ENCODE assay signal across 11 cellular contexts in the genomic region with DNA sequence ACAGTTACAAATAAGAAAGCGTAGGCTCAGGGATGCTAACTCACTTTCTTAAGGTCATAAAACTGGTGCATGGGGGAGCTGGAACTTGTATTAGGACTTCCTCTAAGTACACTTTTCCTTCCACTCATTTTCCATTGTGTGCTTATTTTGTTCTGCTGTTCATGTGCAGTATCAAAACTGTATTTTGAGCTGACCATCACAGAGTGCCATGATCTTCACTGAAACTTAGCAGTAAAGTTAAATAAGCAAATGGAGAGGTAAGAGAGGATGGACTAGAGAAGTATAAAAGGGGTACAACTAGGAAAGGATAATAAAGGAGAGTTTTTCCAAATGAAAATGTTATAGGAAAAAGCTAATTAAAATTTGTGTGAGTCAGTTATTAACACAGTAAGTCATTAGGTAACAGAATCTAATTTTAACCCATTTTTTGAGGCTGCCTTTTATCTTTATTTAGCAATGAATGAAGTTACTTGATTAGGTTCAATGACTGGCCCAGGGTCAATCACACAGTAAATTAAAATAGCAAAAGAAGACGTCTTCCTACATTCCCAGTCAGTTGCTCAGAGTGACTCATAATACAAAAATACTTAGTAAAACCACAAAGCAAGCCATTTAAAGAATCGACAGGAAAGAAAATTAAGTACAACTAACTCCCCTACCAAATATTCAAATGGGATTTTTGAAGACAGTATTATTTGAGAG.
A peak's percentile ranks its signal among the peaks of the same experiment; 100 is the strongest.
DNase-seq lines count a peak whose midpoint lies in the region; TF ChIP-seq lines count a peak whose summit lies in the region.
"Had no signal": no experiment of that assay in that cellular context is flagged by ENCODE, and none has a peak within 500 bp of the region (broad histone marks: within the 10 kb centered on the region; RNA-seq: fewer than 3 reads in every experiment).

No MANE protein-coding gene starts in this region.

- H3K4me1 Mint-ChIP-seq in chondrocyte (ENCODE audit: low read depth) = peaks cover 89% of the 10 kb centered on the region

- H3K4me1 ChIP-seq in skeletal muscle tissue (ENCODE audit: control insufficient read depth in 3 of 3, insufficient read depth in 3 of 3, low read length in 3 of 3) = no peaks in the 10 kb centered on the region

- no peaks in the 10 kb centered on the region for H3K36me3 ChIP-seq in skeletal muscle tissue (ENCODE audit: control insufficient read depth in 3 of 3, insufficient read depth in 3 of 3, low read length in 3 of 3)

- H3K27me3 Mint-ChIP-seq in chondrocyte (ENCODE audit: low read depth) = no peaks in the 10 kb centered on the region

- peak overlapping the region; percentile 97 for H3K27ac Mint-ChIP-seq in chondrocyte (ENCODE audit: unreplicated experiment)

- H3K4me3 ChIP-seq in skeletal muscle tissue (ENCODE audit: low read length in 3 of 3) = no peak overlapping the region

- H3K9me3 Mint-ChIP-seq in chondrocyte (ENCODE audit: low read depth) = peaks cover 20% of the 10 kb centered on the region

- H3K9ac ChIP-seq in skeletal muscle tissue (ENCODE audit: low read depth in 1 of 3, low read length in 3 of 3) = no peak overlapping the region

- H3K27me3 ChIP-seq in skeletal muscle tissue (ENCODE audit: control insufficient read depth in 3 of 3, insufficient read depth in 3 of 3, low read length in 3 of 3) = no peaks in the 10 kb centered on the region

- peak overlapping the region; percentile 79 for H3K4me3 Mint-ChIP-seq in chondrocyte (ENCODE audit: unreplicated experiment)

- no peak for TF ChIP-seq CTCF in chondrocyte (IDR thresholded peaks at IDR 0.05)

- H3K36me3 Mint-ChIP-seq in chondrocyte (ENCODE audit: low read depth) = peaks cover 7% of the 10 kb centered on the region

- no peaks in the 10 kb centered on the region for H3K9me3 ChIP-seq in skeletal muscle tissue (ENCODE audit: control insufficient read depth in 3 of 3, low read length in 3 of 3)

- DNase-seq in NOMO-1 treated with DMSO at 0.1 percent for 48 hours (lab: John Stamatoyannopoulos, UW; ENCODE audit: unreplicated experiment) (peak; percentile 49), NOMO-1 treated with dmso at 0.1 percent for 144 hours (lab: John Stamatoyannopoulos, UW; ENCODE audit: unreplicated experiment) (no peak), OCI-M1 (lab: John Stamatoyannopoulos, UW) (peak; percentile 61), chondrocyte (ENCODE audit: low spot score) (no peak), 8988T (no peak), NCI-H1930 (lab: John Stamatoyannopoulos, UW) (no peak)
- DNase-seq in stimulated activated CD8-positive, alpha-beta memory T cell treated with anti-CD3 and anti-CD28 coated beads, Interleukin-4, amount 100 ng/mL, for 48 hours = no peak
- DNase-seq: C1 segment of cervical spinal cord; central memory CD4-positive, alpha-beta T cell; stimulated activated CD4-positive, alpha-beta T cell treated with anti-CD3 and anti-CD28 coated beads, Interleukin-4, amount 100 ng/mL, for 4 hours had no signal

- peak overlapping the region; percentile 10 for H3K27ac ChIP-seq in skeletal muscle tissue (ENCODE audit: low read depth, low read length)

Comparison
In these comparisons a context has a peak if more than half of its experiments do, and no peak if none do; other contexts are left out.
1. DNase-seq: peak in NOMO-1 treated with DMSO at 0.1 percent for 48 hours (single experiment) and OCI-M1 (single experiment); none in NOMO-1 treated with dmso at 0.1 percent for 144 hours (single experiment), chondrocyte (single experiment), 8988T (single experiment), stimulated activated CD8-positive, alpha-beta memory T cell treated with anti-CD3 and anti-CD28 coated beads, Interleukin-4, amount 100 ng/mL, for 48 hours (single experiment) and NCI-H1930 (0 of 2).